ENCODE assay signal across 7 cellular contexts in the genomic region with DNA sequence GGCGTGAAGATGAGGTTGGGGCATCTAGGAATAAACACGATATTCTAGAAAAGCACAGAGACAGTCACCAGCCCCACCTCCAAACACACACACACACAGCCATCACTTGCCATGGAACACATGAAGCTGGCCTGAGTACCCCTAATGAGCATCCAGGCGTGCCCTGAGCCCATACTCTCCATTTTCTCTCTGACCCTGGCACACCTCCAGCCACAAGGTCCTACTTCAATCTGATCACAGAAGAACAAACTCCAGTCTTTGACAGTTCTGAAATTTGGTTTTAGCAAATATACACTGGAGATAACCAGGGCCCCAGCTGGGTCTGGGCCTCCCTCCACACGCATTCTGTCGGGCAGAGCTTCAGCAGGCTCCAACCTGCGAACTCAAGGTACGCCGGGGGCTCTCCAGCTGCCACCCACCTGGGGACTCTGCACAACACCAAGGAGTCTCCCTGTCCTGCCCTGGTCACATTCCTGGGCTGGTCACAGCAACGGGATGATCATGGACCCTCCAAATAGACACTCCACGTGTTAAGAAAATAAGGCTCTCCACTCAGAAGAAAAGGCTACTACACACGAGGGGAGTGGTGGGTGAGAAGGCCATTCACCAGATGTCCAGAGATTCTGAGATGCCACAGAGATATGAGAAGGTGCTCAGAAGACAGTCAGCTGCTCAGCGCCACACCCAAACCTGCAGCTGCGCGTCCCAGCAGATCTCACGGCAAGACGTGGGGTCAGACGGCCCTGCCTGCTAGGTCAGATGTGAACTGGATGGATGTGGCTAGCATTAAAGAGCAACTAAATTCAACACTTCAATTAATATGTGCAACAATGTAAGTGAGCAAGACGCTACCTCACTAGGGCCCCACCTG. TPM values are rescaled to one million over a fixed set of nuclear protein-coding genes. Genes with fewer than 3 reads are reported as not detected.
DNase-seq lines count a peak whose midpoint lies in the region; ATAC-seq, FAIRE-seq and TF ChIP-seq lines count a peak whose summit lies in the region.

No MANE protein-coding gene starts in this region.

- H3K27me3 ChIP-seq in pancreas = no peaks in the 10 kb centered on the region

- FAIRE-seq in pancreas (lab: Jason Lieb, UNC) = no peak

- H3K9me3 Mint-ChIP-seq in brain = no peaks in the 10 kb centered on the region

- H3K27ac Mint-ChIP-seq in brain = peak overlapping the region; percentile 66 to 90 (median 90)

- intact Hi-C loops in pancreas (cut with DNase I) = no loop called here

- ATAC-seq in GM19455 (IDR thresholded peaks at IDR 0.05; ENCODE audit: unreplicated experiment) = peak; percentile 8
- peak; percentile 7 for ATAC-seq in HG03135 (IDR thresholded peaks at IDR 0.05; ENCODE audit: unreplicated experiment)
- peak; percentile 1 to 6 (median 2) for ATAC-seq in pancreas

- no peaks in the 10 kb centered on the region for H3K27me3 Mint-ChIP-seq in brain

- peak overlapping the region; percentile 33 to 83 (median 70) for H3K27ac ChIP-seq in pancreas

- H3K4me3 Mint-ChIP-seq in brain = peak overlapping the region in 4 of 5 experiments; percentile 8 to 28 (median 15)

- H3K36me3 ChIP-seq in pancreas = no peaks in the 10 kb centered on the region

- in situ Hi-C loops in G401 (cut with HindIII; ENCODE audit: low sequenced_read_pairs) = no loop called here

- WGBS in pancreas, 2 donors = 37 to 46% methylated on average over 18 of the region's 18 CpGs

- peaks cover 24 to 37% (median 25%) of the 10 kb centered on the region in 3 donors for H3K4me1 ChIP-seq in pancreas

- H3K9me3 ChIP-seq in pancreas = no peaks in the 10 kb centered on the region

- no peak overlapping the region for H3K4me3 ChIP-seq in pancreas

- TF ChIP-seq CTCF in brain (conservative IDR thresholded peaks at IDR 0.05) (no peak), pancreas (IDR thresholded peaks at IDR 0.05) (no peak)

- H3K36me3 Mint-ChIP-seq in brain = no peaks in the 10 kb centered on the region

- peaks cover 61% of the 10 kb centered on the region for H3K4me1 Mint-ChIP-seq in brain

- no peak for DNase-seq in pancreas
- no peak for DNase-seq in NCI-H1092 treated with DMSO at 0.1 percent for 48 hours (lab: John Stamatoyannopoulos, UW)
- DNase-seq in stimulated activated naive CD4-positive, alpha-beta T cell (lab: John Stamatoyannopoulos, UW) = no peak
- no peak for DNase-seq in G401 (ENCODE audit: low spot score)

RNA-seq across cellular contexts. Expression of a gene that starts 57.0 kb away (rescaled TPM):
- polyA plus RNA-seq in brain (ENCODE audit: insufficient read depth, low read depth, low replicate concordance) (135 TPM), pancreas (10 to 100 TPM in 1 of 2 donors, 1 to 10 TPM in 1; 6.2 to 25.4 TPM)
- 10 to 100 TPM in 2 of 6 donors, 1 to 10 TPM in 4; 2.8 to 11.7 (median 6.5) TPM for total RNA-seq in pancreas
- total RNA-seq in G401 (2014; rRNA removed; shearing (Covaris generic)) = 65.8 and 80.4 TPM in 2 replicates
